13 cellular contexts compared by ENCODE assay signal in the genomic region with DNA sequence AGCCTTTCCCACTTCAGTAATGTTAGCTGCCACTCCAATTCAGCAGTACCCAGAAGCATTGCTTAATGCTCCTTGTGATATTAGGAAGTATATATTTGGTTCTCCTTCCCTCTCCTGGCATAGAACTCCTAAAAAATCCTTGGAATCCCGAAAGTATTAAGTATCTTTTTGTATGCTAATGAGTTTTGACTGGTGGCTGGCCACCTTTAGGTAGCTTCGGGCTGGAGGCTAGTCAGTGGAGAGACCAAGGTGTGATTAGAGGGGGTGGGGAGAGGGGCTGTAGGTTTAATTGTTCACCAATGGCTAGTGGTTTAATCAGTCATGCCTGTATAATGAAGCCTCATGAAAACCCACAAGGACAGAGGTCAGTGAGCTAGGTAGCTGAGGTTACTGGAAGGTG. TPM values are rescaled to one million over a fixed set of nuclear protein-coding genes. Genes with fewer than 3 reads are reported as not detected.
DNase-seq lines count a peak whose midpoint lies in the region; ATAC-seq and TF ChIP-seq lines count a peak whose summit lies in the region.
"Had no signal": no experiment of that assay in that cellular context is flagged by ENCODE, and none has a peak within 500 bp of the region (broad histone marks: within the 10 kb centered on the region; RNA-seq: fewer than 3 reads in every experiment).

No MANE protein-coding gene starts in this region.

- WGBS in SK-N-SH (ENCODE audit: low lambda C conversion rate), result 85% methylated on average over 2 of the region's 2 CpGs

- H3K27me3 ChIP-seq in GM23338 (ENCODE audit: insufficient read depth), result no peaks in the 10 kb centered on the region
- H3K27me3 ChIP-seq in SK-N-SH (ENCODE audit: insufficient read depth), result no peaks in the 10 kb centered on the region

- H3K9me3 Mint-ChIP-seq in GM23338, result no peaks in the 10 kb centered on the region
- H3K9me3 Mint-ChIP-seq in activated T-helper 17 cell treated with anti-CD3 and anti-CD28 coated beads, Interleukin-2, amount 50 U/mL, for 72 hours, result no peaks in the 10 kb centered on the region
- H3K9me3 Mint-ChIP-seq in stimulated activated memory B cell treated with anti-CD40 and anti-IgM and Interleukin-4, amounts not matched to agents 10 μg/mL and 1 μg/mL and 100 μg/mL, for 72 hours, result no peaks in the 10 kb centered on the region
- no peaks in the 10 kb centered on the region for H3K9me3 Mint-ChIP-seq in activated CD4-positive, alpha-beta memory T cell treated with anti-CD3 and anti-CD28 coated beads, Interleukin-2, amount 10 ng/mL, durations not matched to agents 7 days and 5 days
- H3K9me3 Mint-ChIP-seq: T-helper 2 cell treated with Interferon-gamma antibody and Interleukin-4, amounts not matched to agents 5 μg/mL and 100 μg/mL, for 36 hours had no signal

- H3K27me3 Mint-ChIP-seq in GM23338 (ENCODE audit: insufficient read depth, low read depth, poor library complexity), result peaks cover 11% of the 10 kb centered on the region
- H3K27me3 Mint-ChIP-seq in activated T-helper 17 cell treated with anti-CD3 and anti-CD28 coated beads, Interleukin-2, amount 50 U/mL, for 72 hours, result no peaks in the 10 kb centered on the region
- H3K27me3 Mint-ChIP-seq in stimulated activated memory B cell treated with anti-CD40 and anti-IgM and Interleukin-4, amounts not matched to agents 10 μg/mL and 1 μg/mL and 100 μg/mL, for 72 hours, result no peaks in the 10 kb centered on the region
- no peaks in the 10 kb centered on the region for H3K27me3 Mint-ChIP-seq in activated CD4-positive, alpha-beta memory T cell treated with anti-CD3 and anti-CD28 coated beads, Interleukin-2, amount 10 ng/mL, durations not matched to agents 7 days and 5 days

- no peak for TF ChIP-seq RAD21 in SK-N-SH (IDR thresholded peaks at IDR 0.05; ENCODE audit: low read length)

- no peak for TF ChIP-seq EP300 in SK-N-SH (IDR thresholded peaks at IDR 0.05; ENCODE audit: borderline replicate concordance in 1 of 2, low read depth in 1 of 2, low read length in 1 of 2)

- H3K36me3 ChIP-seq in GM23338 (ENCODE audit: insufficient read depth), result peaks cover 15% of the 10 kb centered on the region; the same call in 1 of the 2 replicates
- H3K36me3 ChIP-seq in SK-N-SH (replicated peaks in 1 of 2; ENCODE audit: control insufficient read depth in 1 of 2, insufficient read depth in 2 of 2, low read length in 1 of 2), result peaks cover 59% of the 10 kb centered on the region in 2 experiments

- H3K4me3 Mint-ChIP-seq in GM23338, result peak overlapping the region; percentile 51
- H3K4me3 Mint-ChIP-seq in activated T-helper 17 cell treated with anti-CD3 and anti-CD28 coated beads, Interleukin-2, amount 50 U/mL, for 72 hours, result peak overlapping the region; percentile 29
- H3K4me3 Mint-ChIP-seq in stimulated activated memory B cell treated with anti-CD40 and anti-IgM and Interleukin-4, amounts not matched to agents 10 μg/mL and 1 μg/mL and 100 μg/mL, for 72 hours, result no peak overlapping the region
- H3K4me3 Mint-ChIP-seq in activated CD4-positive, alpha-beta memory T cell treated with anti-CD3 and anti-CD28 coated beads, Interleukin-2, amount 10 ng/mL, durations not matched to agents 7 days and 5 days, result no peak overlapping the region
- H3K4me3 Mint-ChIP-seq: T-helper 2 cell treated with Interferon-gamma antibody and Interleukin-4, amounts not matched to agents 5 μg/mL and 100 μg/mL, for 36 hours had no signal

- H4K20me1 ChIP-seq in GM23338 (replicated peaks; ENCODE audit: insufficient read depth) (peaks cover 10% of the 10 kb centered on the region), SK-N-SH (ENCODE audit: insufficient read depth) (peaks cover 73% of the 10 kb centered on the region)

- peak overlapping the region; percentile 95 for H3K27ac ChIP-seq in GM23338 (ENCODE audit: low read depth)
- peak overlapping the region in 1 of 2 experiments; percentile 69; a peak in 2 of 4 replicates for H3K27ac ChIP-seq in SK-N-SH (ENCODE audit: low read depth in 2 of 2, low read length in 1 of 2)

- H3K4me1 ChIP-seq in GM23338 (ENCODE audit: insufficient read depth) (peaks cover 43% of the 10 kb centered on the region), SK-N-SH (ENCODE audit: control insufficient read depth in 1 of 2, insufficient read depth in 2 of 2, low read depth in 1 of 2, low read length in 1 of 2) (peaks cover 8 to 25% of the 10 kb centered on the region in 2 experiments; a peak in 3 of 4 replicates)

- H3K4me3 ChIP-seq in GM23338 (peak overlapping the region; percentile 11), SK-N-SH (ENCODE audit: low read depth in 2 of 2, low read length in 1 of 2) (no peak overlapping the region)
- H3K4me3 ChIP-seq: coronary artery had no signal

- H2AFZ ChIP-seq in GM23338 (no peak overlapping the region), SK-N-SH (ENCODE audit: low read depth) (no peak overlapping the region)

- H3K9me2 ChIP-seq in GM23338 (ENCODE audit: insufficient read depth) (no peaks in the 10 kb centered on the region), SK-N-SH (no peaks in the 10 kb centered on the region)

- ATAC-seq in GM23338, result peak; percentile 80
- ATAC-seq in activated T-helper 17 cell treated with anti-CD3 and anti-CD28 coated beads, Interleukin-2, amount 50 U/mL, for 72 hours (replicated peaks), result no peak
- ATAC-seq in stimulated activated memory B cell treated with anti-CD40 and anti-IgM and Interleukin-4, amounts not matched to agents 10 μg/mL and 1 μg/mL and 100 μg/mL, for 72 hours, result no peak

- peaks cover 82% of the 10 kb centered on the region for H3K79me2 ChIP-seq in GM23338 (replicated peaks; ENCODE audit: insufficient read depth)
- peaks cover 96% of the 10 kb centered on the region for H3K79me2 ChIP-seq in SK-N-SH (ENCODE audit: insufficient read depth)

- H3K4me2 ChIP-seq in GM23338 (peak overlapping the region; percentile 68), SK-N-SH (no peak overlapping the region)

- H3F3A ChIP-seq in GM23338 (replicated peaks; ENCODE audit: low read depth) (peaks cover 15% of the 10 kb centered on the region), SK-N-SH (replicated peaks; ENCODE audit: insufficient read depth) (peaks cover 46% of the 10 kb centered on the region)

- DNase-seq in GM23338 (ENCODE audit: low spot score), result peak; percentile 83
- DNase-seq in iPS-NIHi11 (ENCODE audit: low spot score), result peak; percentile 52
- DNase-seq in hepatic stellate cell (ENCODE audit: low spot score), result no peak
- no peak for DNase-seq in amygdala (lab: John Stamatoyannopoulos, UW)
- no peak for DNase-seq in SK-N-SH
- DNase-seq in activated CD4-positive, alpha-beta memory T cell treated with anti-CD3 and anti-CD28 coated beads, Interleukin-2, amount 10 ng/mL, durations not matched to agents 7 days and 5 days, result no peak
- DNase-seq: DND-41; NK-92 treated with Interleukin-12 subunit alpha and Interleukin-12 subunit beta, amount 100 ng/mL, for 24 hours; stimulated activated CD4-positive, alpha-beta T cell treated with anti-CD3 and anti-CD28 coated beads, Interleukin-2, amount 100 ng/mL, for 48 hours had no signal

- TF ChIP-seq CTCF in GM23338 (conservative IDR thresholded peaks at IDR 0.05; ENCODE audit: low read depth in 2 of 2) (no peak), SK-N-SH (IDR thresholded peaks at IDR 0.05) (no peak)

- CTCF ChIA-PET in SK-N-SH (lab: Yijun Ruan, JAX), result interaction anchor here (0.9 to 7.1 kb wide), 6 partner anchors 7 to 979 kb away, joined by 3 to 36 read pairs (median 6); partner anchors contain the start of genes COMTD1 and SAMD8
- CTCF ChIA-PET in activated CD4-positive, alpha-beta memory T cell treated with anti-CD3 and anti-CD28 coated beads, Interleukin-2, amount 10 ng/mL, durations not matched to agents 7 days and 5 days (lab: Charles Lee), result interaction anchor here (0.7 to 1.4 kb wide), 4 partner anchors 8 to 14 kb away, joined by 3 to 5 read pairs (median 3); partner anchors contain the start of gene COMTD1

- peaks cover 88% of the 10 kb centered on the region for H3K36me3 Mint-ChIP-seq in GM23338 (ENCODE audit: low read depth)
- peaks cover 99% of the 10 kb centered on the region for H3K36me3 Mint-ChIP-seq in activated T-helper 17 cell treated with anti-CD3 and anti-CD28 coated beads, Interleukin-2, amount 50 U/mL, for 72 hours (ENCODE audit: low read depth)
- peaks cover 64% of the 10 kb centered on the region for H3K36me3 Mint-ChIP-seq in stimulated activated memory B cell treated with anti-CD40 and anti-IgM and Interleukin-4, amounts not matched to agents 10 μg/mL and 1 μg/mL and 100 μg/mL, for 72 hours
- peaks cover 62% of the 10 kb centered on the region for H3K36me3 Mint-ChIP-seq in activated CD4-positive, alpha-beta memory T cell treated with anti-CD3 and anti-CD28 coated beads, Interleukin-2, amount 10 ng/mL, durations not matched to agents 7 days and 5 days (ENCODE audit: low read depth)

- peak overlapping the region; percentile 95 for H3K27ac Mint-ChIP-seq in GM23338
- H3K27ac Mint-ChIP-seq in activated T-helper 17 cell treated with anti-CD3 and anti-CD28 coated beads, Interleukin-2, amount 50 U/mL, for 72 hours, result peak overlapping the region; percentile 90
- H3K27ac Mint-ChIP-seq in stimulated activated memory B cell treated with anti-CD40 and anti-IgM and Interleukin-4, amounts not matched to agents 10 μg/mL and 1 μg/mL and 100 μg/mL, for 72 hours, result peak overlapping the region; percentile 44
- no peak overlapping the region for H3K27ac Mint-ChIP-seq in activated CD4-positive, alpha-beta memory T cell treated with anti-CD3 and anti-CD28 coated beads, Interleukin-2, amount 10 ng/mL, durations not matched to agents 7 days and 5 days
- H3K27ac Mint-ChIP-seq: T-helper 2 cell treated with Interferon-gamma antibody and Interleukin-4, amounts not matched to agents 5 μg/mL and 100 μg/mL, for 36 hours had no signal

- no peak overlapping the region for H3K9ac ChIP-seq in SK-N-SH

- POLR2A ChIA-PET in SK-N-SH (lab: Yijun Ruan, JAX), result interaction anchor here (0.6 to 1.4 kb wide), 2 partner anchors 13 to 37 kb away, joined by 3 to 4 read pairs; partner anchors contain the start of gene VDAC2
- POLR2A ChIA-PET in activated CD4-positive, alpha-beta memory T cell treated with anti-CD3 and anti-CD28 coated beads, Interleukin-2, amount 10 ng/mL, durations not matched to agents 7 days and 5 days (lab: Charles Lee), result interaction anchor here (0.7 to 6.1 kb wide), 3 partner anchors 10 to 24 kb away, joined by 3 to 50 read pairs (median 14); partner anchors contain the start of gene VDAC2

- peaks cover 58% of the 10 kb centered on the region for H3K4me1 Mint-ChIP-seq in GM23338
- peaks cover 35% of the 10 kb centered on the region for H3K4me1 Mint-ChIP-seq in activated T-helper 17 cell treated with anti-CD3 and anti-CD28 coated beads, Interleukin-2, amount 50 U/mL, for 72 hours
- H3K4me1 Mint-ChIP-seq in stimulated activated memory B cell treated with anti-CD40 and anti-IgM and Interleukin-4, amounts not matched to agents 10 μg/mL and 1 μg/mL and 100 μg/mL, for 72 hours, result peaks cover 61% of the 10 kb centered on the region
- H3K4me1 Mint-ChIP-seq in activated CD4-positive, alpha-beta memory T cell treated with anti-CD3 and anti-CD28 coated beads, Interleukin-2, amount 10 ng/mL, durations not matched to agents 7 days and 5 days, result peaks cover 45% of the 10 kb centered on the region

- H3K9me3 ChIP-seq in SK-N-SH, result no peaks in the 10 kb centered on the region

RNA-seq across cellular contexts. Expression of gene COMTD1, which starts 12.2 kb away (rescaled TPM):
- total RNA-seq in GM23338 (2014; rRNA removed; shearing (Covaris generic)), result 39.6 and 40.0 TPM in 2 replicates
- 46.7 and 54.1 TPM in 2 replicates for polyA plus RNA-seq in GM23338 (2016; fragmentation: Nextera tagmentation; extraction: Ambion mirVana)
- 10 to 100 TPM; 29.4 to 50.9 TPM for total RNA-seq in activated T-helper 17 cell treated with anti-CD3 and anti-CD28 coated beads, Interleukin-2, amount 50 U/mL, for 72 hours
- polyA plus RNA-seq in SK-N-SH (2012; rRNA removed), result 7.6 and 8.0 TPM in 2 replicates
- 2.3 and 5.3 TPM in 2 replicates for polyA plus RNA-seq in SK-N-SH (2012; cell fraction: cytosol; rRNA removed)
- polyA plus RNA-seq in SK-N-SH (2012; cell fraction: nucleus; rRNA removed), result 29.6 and 54.1 TPM in 2 replicates
- total RNA-seq in activated CD4-positive, alpha-beta memory T cell treated with anti-CD3 and anti-CD28 coated beads, Interleukin-2, amount 10 ng/mL, durations not matched to agents 7 days and 5 days, result 10 to 100 TPM; 34.2 to 34.8 TPM

RNA-seq across cellular contexts. Expression of gene VDAC2, which starts 12.9 kb away (rescaled TPM):
- total RNA-seq in GM23338 (2014; rRNA removed; shearing (Covaris generic)), result 242 and 282 TPM in 2 replicates
- polyA plus RNA-seq in GM23338 (2016; fragmentation: Nextera tagmentation; extraction: Ambion mirVana) (294 and 311 TPM in 2 replicates), SK-N-SH (2012; rRNA removed) (98.3 and 101 TPM in 2 replicates)
- total RNA-seq in activated T-helper 17 cell treated with anti-CD3 and anti-CD28 coated beads, Interleukin-2, amount 50 U/mL, for 72 hours, result 100 to 1,000 TPM; 211 to 254 TPM
- 139 and 170 TPM in 2 replicates for polyA plus RNA-seq in SK-N-SH (2012; cell fraction: cytosol; rRNA removed)
- 38.3 and 75.9 TPM in 2 replicates for polyA plus RNA-seq in SK-N-SH (2012; cell fraction: nucleus; rRNA removed)
- total RNA-seq in activated CD4-positive, alpha-beta memory T cell treated with anti-CD3 and anti-CD28 coated beads, Interleukin-2, amount 10 ng/mL, durations not matched to agents 7 days and 5 days, result 100 to 1,000 TPM; 128 to 133 TPM

Comparison
In these comparisons a context has a peak if more than half of its experiments do, and no peak if none do; other contexts are left out.
1. DNase-seq: peak in GM23338 (single experiment) and iPS-NIHi11 (single experiment); none in hepatic stellate cell (single experiment), amygdala (0 of 56), SK-N-SH (single experiment) and activated CD4-positive, alpha-beta memory T cell treated with anti-CD3 and anti-CD28 coated beads, Interleukin-2, amount 10 ng/mL, durations not matched to agents 7 days and 5 days (single experiment).
2. H3K4me3 Mint-ChIP-seq: peak in GM23338 (single experiment) and activated T-helper 17 cell treated with anti-CD3 and anti-CD28 coated beads, Interleukin-2, amount 50 U/mL, for 72 hours (single experiment); none in stimulated activated memory B cell treated with anti-CD40 and anti-IgM and Interleukin-4, amounts not matched to agents 10 μg/mL and 1 μg/mL and 100 μg/mL, for 72 hours (single experiment) and activated CD4-positive, alpha-beta memory T cell treated with anti-CD3 and anti-CD28 coated beads, Interleukin-2, amount 10 ng/mL, durations not matched to agents 7 days and 5 days (single experiment).